8 cellular contexts compared by ENCODE assay signal in the genomic region with DNA sequence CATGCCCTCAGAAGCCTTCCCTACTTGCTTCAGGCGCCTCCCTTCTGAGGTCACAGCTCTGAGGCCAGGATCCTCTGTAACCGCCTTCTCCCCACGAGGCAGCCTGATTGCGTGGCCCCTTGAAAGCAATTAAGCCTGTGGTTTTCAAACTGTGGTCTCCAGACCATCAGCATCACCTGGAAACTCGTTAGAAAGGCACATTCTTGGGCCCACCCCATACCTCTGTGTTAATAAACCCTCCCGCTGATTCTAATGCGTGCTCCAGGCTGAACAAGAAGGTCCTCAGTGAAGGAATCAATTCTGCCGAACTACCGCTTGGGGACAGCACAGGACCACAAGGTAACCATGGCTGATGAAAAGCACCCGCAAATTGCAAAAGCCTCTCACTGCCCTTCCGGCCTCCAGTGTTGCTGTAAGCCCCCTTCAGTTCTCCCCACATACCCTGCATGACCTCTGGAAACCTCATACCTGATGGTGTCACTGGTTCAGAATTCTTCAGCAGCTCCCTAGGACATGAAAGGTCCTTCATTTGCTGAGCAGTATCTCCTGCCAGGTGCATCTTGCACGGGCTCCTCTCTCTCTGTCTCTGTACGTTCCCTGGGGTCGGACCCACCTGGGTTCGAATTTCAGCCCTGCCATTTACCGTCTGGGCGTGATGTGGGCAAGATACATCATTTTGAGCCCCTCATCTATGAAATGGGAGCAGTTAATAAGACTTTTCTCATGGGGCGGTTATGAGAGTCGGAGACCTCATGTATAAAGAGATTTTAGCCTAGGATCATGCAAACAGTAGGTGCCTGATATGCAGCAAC. TPM values are rescaled to one million over a fixed set of nuclear protein-coding genes. Genes with fewer than 3 reads are reported as not detected.
DNase-seq lines count a peak whose midpoint lies in the region; ATAC-seq and TF ChIP-seq lines count a peak whose summit lies in the region.

No MANE protein-coding gene starts in this region.

- peak; percentile 94 for TF ChIP-seq CTCF in OCI-LY7 (conservative IDR thresholded peaks at IDR 0.05; ENCODE audit: low read length)

- H3K27ac Mint-ChIP-seq in naive B cell: peak overlapping the region in 1 of 6 donors; percentile 79

- no peaks in the 10 kb centered on the region for H3K9me3 ChIP-seq in OCI-LY7 (ENCODE audit: low read length)

- CTCF ChIA-PET in OCI-LY7 (lab: Charles Lee; ENCODE audit: unreplicated experiment): no interaction called here

- peak overlapping the region in 1 of 8 donors; percentile 49 for H3K4me3 Mint-ChIP-seq in naive B cell

- H3K27ac ChIP-seq in OCI-LY7 (ENCODE audit: low read depth, low read length, poor library complexity, severe bottlenecking): no peak overlapping the region

- H3K9me3 Mint-ChIP-seq in naive B cell: no peaks in the 10 kb centered on the region

- POLR2A ChIA-PET in OCI-LY7 (lab: Charles Lee): no interaction called here

- peaks cover 4% of the 10 kb centered on the region for H3K4me1 ChIP-seq in OCI-LY7 (ENCODE audit: insufficient read depth, low read length, poor library complexity, severe bottlenecking)

- no peaks in the 10 kb centered on the region for H3K36me3 Mint-ChIP-seq in naive B cell

- H2AFZ ChIP-seq in OCI-LY7 (ENCODE audit: low read length): peak overlapping the region; percentile 46

- intact Hi-C loops in OCI-LY7 (cut with micrococcal nuclease; ENCODE audit: unreplicated experiment): loop anchor here (1.0 to 2.0 kb wide), 2 partner anchors 484 to 612 kb away; a partner anchor contains a TSS

- H3K9me2 ChIP-seq in OCI-LY7 (ENCODE audit: insufficient read depth, low read length): no peaks in the 10 kb centered on the region

- no TSS peak for BruUV-seq in OCI-LY7 (replicated peaks; lab: Mats Ljungman, UMichigan)

- no peaks in the 10 kb centered on the region for H4K20me1 ChIP-seq in OCI-LY7 (ENCODE audit: insufficient read depth, low read length)

- peaks cover 20 to 49% (median 39%) of the 10 kb centered on the region in 3 donors for H3K27me3 Mint-ChIP-seq in naive B cell

- H3K36me3 ChIP-seq in OCI-LY7 (ENCODE audit: insufficient read depth, low read length): no peaks in the 10 kb centered on the region

- DNase-seq in activated gamma-delta T cell treated with Interleukin-2 at 50 U/mL for 16 hours: peak; percentile 60
- no peak for DNase-seq in activated gamma-delta T cell (lab: John Stamatoyannopoulos, UW)
- peak; percentile 85 for DNase-seq in HuH-7.5 (ENCODE audit: low spot score)
- DNase-seq in OCI-LY7 (ENCODE audit: low spot score): peak; percentile 83
- peak; percentile 72 for DNase-seq in activated CD8-positive, alpha-beta memory T cell treated with anti-CD3 and anti-CD28 coated beads, Interleukin-2, amount 50 U/mL, for 48 hours
- DNase-seq in naive B cell: peak; percentile 26
- DNase-seq in stimulated activated naive CD4-positive, alpha-beta T cell (lab: John Stamatoyannopoulos, UW): peak; percentile 23 to 68 (median 30)

- peaks cover 3 to 8% (median 5%) of the 10 kb centered on the region in 3 donors for H3K4me1 Mint-ChIP-seq in naive B cell

- H3K79me2 ChIP-seq in OCI-LY7 (ENCODE audit: insufficient read depth, low read depth, low read length): no peaks in the 10 kb centered on the region

- H3K4me2 ChIP-seq in OCI-LY7 (ENCODE audit: low read length): peak overlapping the region; percentile 27; the same call in 1 of the 2 replicates

- ATAC-seq in esophagus mucosa (peak; percentile 65), naive B cell (ENCODE audit: low read depth in 2 of 2) (peak; percentile 46 to 68)

- no peak overlapping the region for H3K4me3 ChIP-seq in OCI-LY7 (ENCODE audit: low read depth, low read length, poor library complexity, severe bottlenecking)

RNA-seq across cellular contexts. Expression of a gene that starts 39.9 kb away (rescaled TPM):
- total RNA-seq in OCI-LY7 (2014; rRNA removed; shearing (Covaris generic)): 0.28 TPM in 1 of 2 replicates, not detected in the other
- total RNA-seq in OCI-LY7 (2022) (0.51 TPM in 1 of 2 replicates, not detected in the other), esophagus mucosa (7.9 TPM)
- 1 to 10 TPM in 4 of 6 donors, under 1 TPM in 1, not detected in 1; 0.22 to 3.3 (median 1.3) TPM for polyA plus RNA-seq in naive B cell (ENCODE audit: low read depth in 6 of 6)
